Comparison of ENCODE assay signal across 16 cellular contexts in the genomic region with DNA sequence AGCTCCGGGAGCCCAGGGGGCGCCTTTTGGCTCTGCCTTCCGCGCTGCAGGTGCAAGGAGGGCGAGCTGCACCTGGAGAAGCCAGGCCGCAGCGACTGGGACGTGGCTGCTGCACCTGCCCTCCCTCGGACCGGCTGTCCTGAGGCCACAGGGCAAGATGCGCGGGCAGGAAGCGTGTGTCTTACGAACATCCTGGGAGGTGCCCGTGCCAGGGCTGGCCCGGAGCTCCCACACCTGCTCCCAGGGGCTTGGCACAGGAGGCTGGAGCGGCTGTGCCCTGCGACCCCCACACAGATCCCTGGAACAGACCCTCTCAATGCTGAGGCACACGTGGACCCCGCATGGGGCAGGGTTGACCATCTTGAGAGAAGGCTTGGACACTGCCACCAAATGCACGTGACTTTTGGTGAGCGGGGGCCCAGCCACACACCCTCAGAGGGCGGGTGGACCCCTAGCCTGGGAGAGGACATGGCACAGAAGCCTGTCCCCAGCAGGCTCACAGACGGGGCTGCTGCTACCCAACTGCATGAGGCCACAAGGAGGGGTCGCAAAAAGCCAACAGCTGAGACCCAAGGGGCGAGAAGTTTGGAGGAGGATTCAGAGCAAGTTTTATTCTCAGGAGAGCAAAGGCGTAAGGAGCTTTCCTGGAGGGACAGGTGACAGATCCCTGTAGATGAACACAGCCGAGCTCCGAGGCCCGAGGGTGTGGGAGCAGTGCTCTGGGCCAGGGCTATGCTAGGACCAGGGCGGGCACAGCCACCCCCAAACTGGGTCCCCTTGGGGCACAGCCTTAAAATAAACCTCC. TPM values are rescaled to one million over a fixed set of nuclear protein-coding genes. Genes with fewer than 3 reads are reported as not detected.
DNase-seq lines count a peak whose midpoint lies in the region; ATAC-seq and TF ChIP-seq lines count a peak whose summit lies in the region.
"Had no signal": no experiment of that assay in that cellular context is flagged by ENCODE, and none has a peak within 500 bp of the region (broad histone marks: within the 10 kb centered on the region; RNA-seq: fewer than 3 reads in every experiment).

No MANE protein-coding gene starts in this region.

- ATAC-seq in left colon (peak; percentile 13), GM21619 (IDR thresholded peaks at IDR 0.05; ENCODE audit: unreplicated experiment) (no peak), HG03378 (IDR thresholded peaks at IDR 0.05; ENCODE audit: unreplicated experiment) (no peak)
- ATAC-seq: T-cell had no signal

- no peaks in the 10 kb centered on the region for H3K9me2 ChIP-seq in OCI-LY7 (ENCODE audit: insufficient read depth, low read length)

- no peaks in the 10 kb centered on the region for H3K9me3 ChIP-seq in KOPT-K1 (ENCODE audit: insufficient read depth, low read length, poor library complexity, severe bottlenecking)
- H3K9me3 ChIP-seq in OCI-LY7 (ENCODE audit: low read length), result no peaks in the 10 kb centered on the region

- intact Hi-C loops in OCI-LY7 (cut with micrococcal nuclease; ENCODE audit: unreplicated experiment) (loop anchor here (1.0 kb wide), 1 partner anchor 43 kb away; no protein-coding TSS in a partner anchor), left colon (cut with DNase I, micrococcal nuclease) (loop anchor here (5.0 to 10.0 kb wide), 2 partner anchors 234 to 352 kb away; no protein-coding TSS in a partner anchor)

- H3K4me2 ChIP-seq in OCI-LY7 (ENCODE audit: low read length), result peak overlapping the region; percentile 76

- H3K79me2 ChIP-seq in OCI-LY7 (ENCODE audit: insufficient read depth, low read depth, low read length), result no peaks in the 10 kb centered on the region

- H3K27ac ChIP-seq in KOPT-K1 (ENCODE audit: low read depth, low read length, poor library complexity, severe bottlenecking) (peak overlapping the region; percentile 81), OCI-LY7 (ENCODE audit: low read depth, low read length, poor library complexity, severe bottlenecking) (peak overlapping the region; percentile 94)
- H3K27ac ChIP-seq: 22Rv1 had no signal

- peak overlapping the region; percentile 57 for H3K4me3 ChIP-seq in OCI-LY7 (ENCODE audit: low read depth, low read length, poor library complexity, severe bottlenecking)

- peaks cover 39% of the 10 kb centered on the region for H3K4me1 ChIP-seq in OCI-LY7 (ENCODE audit: insufficient read depth, low read length, poor library complexity, severe bottlenecking)

- no peaks in the 10 kb centered on the region for H4K20me1 ChIP-seq in OCI-LY7 (ENCODE audit: insufficient read depth, low read length)

- H3K36me3 ChIP-seq in KOPT-K1 (ENCODE audit: insufficient read depth, low read length), result peaks cover 19% of the 10 kb centered on the region
- H3K36me3 ChIP-seq in OCI-LY7 (ENCODE audit: insufficient read depth, low read length), result peaks cover 28% of the 10 kb centered on the region

- POLR2A ChIA-PET in OCI-LY7 (lab: Charles Lee), result interaction anchor here (0.6 to 1.2 kb wide), 3 partner anchors 23 to 267 kb away, joined by 3 read pairs; a partner anchor contains a TSS

- 0 out of 2 replicates have a peak, but pooled peaks have one; percentile 48 for TF ChIP-seq CTCF in OCI-LY7 (conservative IDR thresholded peaks at IDR 0.05; ENCODE audit: low read length)

- no peak overlapping the region for H2AFZ ChIP-seq in OCI-LY7 (ENCODE audit: low read length)

- DNase-seq in DMS153 (lab: John Stamatoyannopoulos, UW) (peak; percentile 15), DMS153 treated with DMSO at 0.1 percent for 48 hours (lab: John Stamatoyannopoulos, UW; ENCODE audit: unreplicated experiment) (no peak), OCI-LY7 (ENCODE audit: low spot score) (peak; percentile 68), left colon (no peak), GM19240 (ENCODE audit: insufficient read length, low spot score) (no peak)
- DNase-seq: activated CD4-positive, alpha-beta T cell treated with anti-CD3 and anti-CD28 coated beads, Interleukin-2, amount 50 U/mL, for 48 hours; head of caudate nucleus; KBM-7; mammary epithelial cell; NCI-H1694 treated with DMSO at 0.1 percent for 48 hours; stimulated activated naive CD4-positive, alpha-beta T cell treated with Interleukin-2 at 50 U/mL for 16 hours; T-cell had no signal

- BruUV-seq in OCI-LY7 (replicated peaks; lab: Mats Ljungman, UMichigan), result no TSS peak

- CTCF ChIA-PET in OCI-LY7 (lab: Charles Lee; ENCODE audit: unreplicated experiment), result no interaction called here

RNA-seq across cellular contexts. Expression of a gene that starts 11.4 kb away (rescaled TPM):
- 129 and 161 TPM in 2 replicates for total RNA-seq in OCI-LY7 (2014; rRNA removed; shearing (Covaris generic))
- total RNA-seq in OCI-LY7 (2022), result 151 and 165 TPM in 2 replicates
- total RNA-seq in left colon, result 10 to 100 TPM; 23.2 to 29.9 TPM

RNA-seq across cellular contexts. Expression of a gene that starts 11.6 kb away (rescaled TPM):
- 29.7 and 46.4 TPM in 2 replicates for total RNA-seq in OCI-LY7 (2014; rRNA removed; shearing (Covaris generic))
- total RNA-seq in OCI-LY7 (2022) (75.3 and 78.9 TPM in 2 replicates), left colon (10 to 100 TPM; 34.3 to 34.6 TPM)

RNA-seq across cellular contexts. Expression of a gene that starts 27.7 kb away (rescaled TPM):
- 32.9 and 35.0 TPM in 2 replicates for total RNA-seq in OCI-LY7 (2014; rRNA removed; shearing (Covaris generic))
- total RNA-seq in OCI-LY7 (2022), result 36.0 and 38.6 TPM in 2 replicates
- total RNA-seq in left colon, result 1 to 10 TPM; 4.7 to 9.5 TPM

RNA-seq across cellular contexts. Expression of a gene that starts 44.6 kb away (rescaled TPM):
- total RNA-seq in OCI-LY7 (2014; rRNA removed; shearing (Covaris generic)), result 50.5 and 56.0 TPM in 2 replicates
- 147 and 150 TPM in 2 replicates for total RNA-seq in OCI-LY7 (2022)
- 10 to 100 TPM; 84.7 to 86.7 TPM for total RNA-seq in left colon

Comparison
In these comparisons a context has a peak if more than half of its experiments do, and no peak if none do; other contexts are left out.
1. DNase-seq: peak in DMS153 (single experiment) and OCI-LY7 (single experiment); none in DMS153 treated with DMSO at 0.1 percent for 48 hours (single experiment), left colon (0 of 2) and GM19240 (single experiment).
2. RNA of a gene that starts 11.4 kb away (total RNA-seq): 129 to 165 TPM in OCI-LY7; 23.2 to 29.9 TPM in left colon; every median in the first group is over 4 times any median in the second.